Comparison of ENCODE assay signal across 8 cellular contexts in the genomic region with DNA sequence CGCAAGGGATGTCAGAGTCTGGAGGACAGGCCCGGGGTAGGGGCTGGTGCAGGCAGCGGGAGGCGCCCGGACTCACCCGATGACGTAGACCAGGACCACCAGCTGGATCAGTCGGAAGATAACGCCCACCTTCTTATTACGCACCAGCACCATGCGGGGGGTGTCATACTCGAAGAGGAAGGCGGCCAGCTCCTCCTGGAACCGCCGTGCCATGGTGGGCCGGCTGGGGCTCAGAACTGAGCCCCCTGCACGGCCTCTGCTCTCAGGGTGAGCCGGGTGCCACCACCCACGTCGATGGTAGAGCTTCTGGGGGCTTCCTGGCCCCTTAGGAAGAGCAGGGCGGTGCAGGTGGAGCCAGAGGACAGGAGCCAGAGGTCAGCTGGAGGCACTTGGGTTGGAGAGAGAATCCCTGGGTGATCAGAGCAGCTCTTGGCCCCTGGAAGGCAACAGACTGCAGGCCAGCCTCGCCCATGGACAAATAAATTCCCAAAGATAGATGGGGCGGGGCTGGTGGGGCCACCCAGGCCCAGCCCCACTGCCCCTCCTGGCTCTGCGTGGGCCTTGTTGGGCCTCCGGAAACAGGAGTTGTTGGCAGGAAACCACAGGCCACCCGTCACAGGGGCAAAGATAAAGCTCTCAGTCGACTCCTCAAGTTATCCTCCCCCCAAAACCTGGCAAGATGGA. TPM values are rescaled to one million over a fixed set of nuclear protein-coding genes. Genes with fewer than 3 reads are reported as not detected.
A peak's percentile ranks its signal among the peaks of the same experiment; 100 is the strongest.
DNase-seq lines count a peak whose midpoint lies in the region; ATAC-seq and TF ChIP-seq lines count a peak whose summit lies in the region.

A gene (minus strand): TSS at position 453 of the 684 bp plus-strand sequence. CDS start 240 bp downstream, at position 213.

- no peaks in the 10 kb centered on the region for H3K9me3 Mint-ChIP-seq in central memory CD8-positive, alpha-beta T cell

- peaks cover 19% of the 10 kb centered on the region for H3K36me3 Mint-ChIP-seq in central memory CD8-positive, alpha-beta T cell (ENCODE audit: insufficient read depth)

- DNase-seq in GM06990 (ENCODE audit: extremely low read depth, insufficient read length) (peak; percentile 56), OCI-M1 (lab: John Stamatoyannopoulos, UW) (peak; percentile 91), posterior vena cava (ENCODE audit: low spot score) (peak; percentile 87), ACHN (no peak), NCI-H1417 (lab: John Stamatoyannopoulos, UW) (no peak)
- peak in 1 of 2 donors; percentile 26 for DNase-seq in central memory CD8-positive, alpha-beta T cell (ENCODE audit: low spot score in 2 of 2)
- no peak for DNase-seq in activated CD4-positive, CD25-positive, alpha-beta regulatory T cell treated with anti-CD3 and anti-CD28 coated beads, Interleukin-2, amount 50 U/mL, for 72 hours

- H3K36me3 ChIP-seq in GM06990 (ENCODE audit: control insufficient read depth, insufficient read depth, low read length) = no peaks in the 10 kb centered on the region

- H3K27me3 Mint-ChIP-seq in central memory CD8-positive, alpha-beta T cell = no peaks in the 10 kb centered on the region

- H3K4me3 Mint-ChIP-seq in central memory CD8-positive, alpha-beta T cell = peak within 1 kb of the TSS; percentile 56

- H3K4me1 Mint-ChIP-seq in central memory CD8-positive, alpha-beta T cell = peaks cover 47% of the 10 kb centered on the region

- H3K4me3 ChIP-seq in GM06990 (replicated peaks; ENCODE audit: low read depth, low read length) = no peak within 1 kb of the TSS

- peak; percentile 55 for ATAC-seq in central memory CD8-positive, alpha-beta T cell (replicated peaks; ENCODE audit: extremely low read depth, poor library complexity, severe bottlenecking)
- no peak for ATAC-seq in HG03469 (IDR thresholded peaks at IDR 0.05; ENCODE audit: unreplicated experiment)

- in situ Hi-C loops in ACHN (cut with HindIII; ENCODE audit: low pct_ligation_motif_present, low pct_unique_long_range_greater_than_20kb, low sequenced_read_pairs) = no loop called here

- intact Hi-C loops in posterior vena cava (cut with DNase I) = loop anchor here in 1 of 2 donors (10.0 kb wide), 1 partner anchor 89 kb away; no protein-coding TSS in a partner anchor

- H3K27me3 ChIP-seq in GM06990 (replicated peaks; ENCODE audit: control insufficient read depth, insufficient read depth, low read length) = no peaks in the 10 kb centered on the region

- no peak for TF ChIP-seq CTCF in GM06990 (IDR thresholded peaks at IDR 0.05; ENCODE audit: insufficient read depth, low read length, poor library complexity, severe bottlenecking)

- peak within 1 kb of the TSS; percentile 81 for H3K27ac Mint-ChIP-seq in central memory CD8-positive, alpha-beta T cell (ENCODE audit: low read depth)

RNA-seq across cellular contexts. Expression of the gene that starts here (rescaled TPM):
- 100 to 1,000 TPM in 1 of 2 donors, 10 to 100 TPM in 1; 71.0 to 115 TPM for total RNA-seq in posterior vena cava

Comparison
In these comparisons a context has a peak if more than half of its experiments do, and no peak if none do; other contexts are left out.
1. DNase-seq: peak in GM06990 (single experiment), OCI-M1 (single experiment) and posterior vena cava (single experiment); none in ACHN (single experiment), activated CD4-positive, CD25-positive, alpha-beta regulatory T cell treated with anti-CD3 and anti-CD28 coated beads, Interleukin-2, amount 50 U/mL, for 72 hours (single experiment) and NCI-H1417 (0 of 3).